ENCODE assay signal across 8 cellular contexts in genomic region chr14:95895720-95896119, GRCh38. TPM values are rescaled to one million over a fixed set of nuclear protein-coding genes. Genes with fewer than 3 reads are reported as not detected.
A peak's percentile ranks its signal among the peaks of the same experiment; 100 is the strongest.
DNase-seq lines count a peak whose midpoint lies in the region; ATAC-seq and TF ChIP-seq lines count a peak whose summit lies in the region.

No MANE protein-coding gene starts in this region.

- DNase-seq in A673 (ENCODE audit: low spot score) (peak; percentile 23), RPMI8226 (peak; percentile 50), germinal center (ENCODE audit: low spot score) (peak; percentile 62), NCI-H1105 treated with DMSO at 0.1 percent for 48 hours (lab: John Stamatoyannopoulos, UW) (no peak), dorsolateral prefrontal cortex (no peak), cerebellum (ENCODE audit: low spot score) (no peak)

- no peaks in the 10 kb centered on the region for H3K9me3 ChIP-seq in A673 (ENCODE audit: low read depth, low read length, poor library complexity, severe bottlenecking)

- POLR2A ChIA-PET in A673 (lab: Charles Lee; ENCODE audit: low non-redundant PET), result no interaction called here

- intact Hi-C loops in A673 (cut with micrococcal nuclease; ENCODE audit: unreplicated experiment), result no loop called here
- intact Hi-C loops in dorsolateral prefrontal cortex (cut with DNase I), result no loop called here

- BruUV-seq in A673 (replicated peaks; lab: Mats Ljungman, UMichigan), result no TSS peak

- H3K27ac ChIP-seq in A673 (ENCODE audit: low read depth, low read length, poor library complexity, severe bottlenecking) (no peak overlapping the region), dorsolateral prefrontal cortex (no peak overlapping the region)

- H3K4me3 ChIP-seq in A673 (ENCODE audit: low read depth, low read length, poor library complexity, severe bottlenecking), result no peak overlapping the region
- H3K4me3 ChIP-seq in GM12875 (ENCODE audit: low read depth, low read length), result no peak overlapping the region
- no peak overlapping the region for H3K4me3 ChIP-seq in dorsolateral prefrontal cortex

- CTCF ChIA-PET in A673 (lab: Charles Lee), result no interaction called here

- ATAC-seq in GM18909 (IDR thresholded peaks at IDR 0.05; ENCODE audit: poor library complexity, unreplicated experiment), result no peak

- TF ChIP-seq CTCF in A673 (conservative IDR thresholded peaks at IDR 0.05; ENCODE audit: low read depth, low read length) (peak; percentile 50), GM12875 (IDR thresholded peaks at IDR 0.05; ENCODE audit: borderline replicate concordance, insufficient read depth, low read depth, low read length) (peak; percentile 53; the same call in 1 of the 2 replicates), dorsolateral prefrontal cortex (IDR thresholded peaks at IDR 0.05 in 54 of 56, conservative IDR thresholded peaks at IDR 0.05 in 2 of 56; ENCODE audit: low read depth in 1 of 56, partially characterized antibody in 56 of 56) (peak in 17 of 56 donors; percentile 7 to 31 (median 21))

- H3K27me3 ChIP-seq in A673 (replicated peaks; ENCODE audit: insufficient read depth, low read depth, low read length, poor library complexity) (peaks cover 100% of the 10 kb centered on the region), dorsolateral prefrontal cortex (peaks cover 0 to 28% (median 0%) of the 10 kb centered on the region in 45 donors)

- H3K4me1 ChIP-seq in A673 (ENCODE audit: insufficient read depth, low read length, poor library complexity, severe bottlenecking), result no peaks in the 10 kb centered on the region

- no peaks in the 10 kb centered on the region for H3K36me3 ChIP-seq in A673 (ENCODE audit: insufficient read depth, low read length, poor library complexity, severe bottlenecking)

RNA-seq across cellular contexts. Expression of gene TUNAR, which starts 19.1 kb away (rescaled TPM):
- total RNA-seq in A673 (2021) (not detected in 2 replicates), dorsolateral prefrontal cortex (10 to 100 TPM in 95 of 120 experiments, 1 to 10 TPM in 25; 1.8 to 42.9 (median 14.1) TPM), cerebellum (7.3 TPM)

Comparison
In these comparisons a context has a peak if more than half of its experiments do, and no peak if none do; other contexts are left out.
1. DNase-seq: peak in A673 (single experiment), RPMI8226 (single experiment) and germinal center (single experiment); none in NCI-H1105 treated with DMSO at 0.1 percent for 48 hours (single experiment), dorsolateral prefrontal cortex (0 of 10) and cerebellum (single experiment).